ENCODE assay signal across 8 cellular contexts in the genomic region with DNA sequence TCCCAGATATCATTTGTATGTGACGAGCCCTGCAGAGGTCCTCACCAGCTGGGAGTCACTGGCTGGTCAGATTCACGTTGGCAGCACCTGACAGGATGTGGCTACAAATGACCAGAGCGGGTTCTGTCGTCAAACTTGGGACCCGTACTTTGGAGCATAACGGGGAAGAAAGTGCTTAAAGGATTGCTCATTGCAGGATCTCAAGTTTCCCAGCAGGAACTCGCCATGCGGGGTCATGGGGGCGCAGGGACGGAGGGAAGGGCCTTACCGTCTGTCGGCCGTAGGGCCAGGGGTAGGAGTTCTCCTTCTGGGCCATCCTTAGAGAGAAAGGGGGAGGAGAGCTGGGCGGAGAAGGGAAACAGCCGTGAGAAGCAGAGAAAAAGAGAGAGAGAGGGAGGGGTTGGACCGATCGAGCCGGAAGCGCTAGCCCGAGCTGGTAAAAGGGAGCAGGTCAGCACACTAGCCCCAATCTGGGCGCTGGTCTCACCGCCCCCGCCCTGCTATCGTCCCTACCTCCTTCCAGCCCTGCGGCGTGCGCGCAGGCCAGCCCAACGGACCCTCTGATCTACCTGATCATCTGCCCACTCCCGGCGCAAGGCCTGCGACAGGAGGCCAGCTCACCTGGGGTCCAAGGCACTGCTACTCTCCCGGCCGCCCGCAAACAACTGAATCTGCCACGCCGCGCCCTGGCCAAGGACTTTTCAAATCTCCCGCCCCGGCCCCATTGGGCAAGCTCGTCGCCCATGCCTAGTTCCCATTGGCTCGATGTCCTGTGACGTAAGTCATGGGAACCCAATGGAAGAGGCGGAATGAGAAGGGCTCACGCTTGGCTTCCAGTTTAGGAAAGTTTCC. TPM values are rescaled to one million over a fixed set of nuclear protein-coding genes. Genes with fewer than 3 reads are reported as not detected.
DNase-seq lines count a peak whose midpoint lies in the region; ATAC-seq and TF ChIP-seq lines count a peak whose summit lies in the region.

TSS of gene AURKB (minus strand) at position 667 of the 852 bp plus-strand sequence. CDS start at position 316, 351 bp downstream.

- intact Hi-C loops in A673 (cut with micrococcal nuclease; ENCODE audit: unreplicated experiment) = loop anchor here (1.0 kb wide), 2 partner anchors 10 to 23 kb away; no protein-coding TSS in a partner anchor
- intact Hi-C loops in mammary epithelial cell (cut with micrococcal nuclease) = loop anchor here (1.0 kb wide), 3 partner anchors 11 to 90 kb away; no protein-coding TSS in a partner anchor

- H3K9me3 Mint-ChIP-seq in immature natural killer cell = no peaks in the 10 kb centered on the region

- dilution Hi-C loops in mammary epithelial cell (cut with HindIII; ENCODE audit: low sequenced_read_pairs) = no loop called here

- TF ChIP-seq CTCF in A673 (conservative IDR thresholded peaks at IDR 0.05; ENCODE audit: low read depth, low read length) (no peak), VCaP (conservative IDR thresholded peaks at IDR 0.05) (no peak), mammary epithelial cell (conservative IDR thresholded peaks at IDR 0.05 in 1 of 2, IDR thresholded peaks at IDR 0.05 in 1 of 2; ENCODE audit: extremely low read depth in 1 of 2, insufficient read depth in 1 of 2, low read depth in 1 of 2, low read length in 2 of 2) (no peak)

- 3% methylated on average over 18 of the region's 46 CpGs for WGBS in mammary epithelial cell (ENCODE audit: low coverage, missing lambda C conversion rate)

- peak within 1 kb of the TSS; percentile 94 for H3K9ac ChIP-seq in mammary epithelial cell (ENCODE audit: insufficient read depth, low read length)

- peaks cover 30% of the 10 kb centered on the region for H3K36me3 ChIP-seq in A673 (ENCODE audit: insufficient read depth, low read length, poor library complexity, severe bottlenecking)
- H3K36me3 ChIP-seq in mammary epithelial cell (ENCODE audit: insufficient read depth, low read length) = peaks cover 16% of the 10 kb centered on the region

- H3K4me1 Mint-ChIP-seq in immature natural killer cell = peaks cover 17 to 22% of the 10 kb centered on the region in 2 donors

- peaks cover 0 to 4% (median 0%) of the 10 kb centered on the region in 3 donors for H3K27me3 Mint-ChIP-seq in immature natural killer cell (ENCODE audit: low read depth in 3 of 3)

- H3K9me3 ChIP-seq in A673 (ENCODE audit: low read depth, low read length, poor library complexity, severe bottlenecking) (no peaks in the 10 kb centered on the region), mammary epithelial cell (replicated peaks; ENCODE audit: insufficient read depth, low read length) (no peaks in the 10 kb centered on the region)

- POLR2A ChIA-PET in A673 (lab: Charles Lee; ENCODE audit: low non-redundant PET) = interaction anchor here (0.5 to 1.0 kb wide), 6 partner anchors 8 to 32 kb away, joined by 4 to 9 read pairs (median 5); no protein-coding TSS in a partner anchor

- peak within 1 kb of the TSS; percentile 78 to 93 (median 84) for H3K27ac Mint-ChIP-seq in immature natural killer cell

- BruUV-seq in A673 (replicated peaks; lab: Mats Ljungman, UMichigan) = TSS peak; percentile 87
- no TSS peak for BruUV-seq in mammary epithelial cell (replicated peaks; lab: Mats Ljungman, UMichigan)

- DNase-seq in A673 (ENCODE audit: low spot score) (peak; percentile 99), NCI-H2196 (lab: John Stamatoyannopoulos, UW; ENCODE audit: unreplicated experiment) (peak; percentile 83), mammary epithelial cell (peak; percentile 96), immature natural killer cell (peak; percentile 90 to 93 (median 92)), smooth muscle cell of the brain vasculature (ENCODE audit: low read depth, low spot score) (peak; percentile 91)

- no peaks in the 10 kb centered on the region for H4K20me1 ChIP-seq in mammary epithelial cell (ENCODE audit: insufficient read depth, low read length)

- peak within 1 kb of the TSS; percentile 81 to 95 (median 93) for H3K4me3 Mint-ChIP-seq in immature natural killer cell

- H3K27ac ChIP-seq in A673 (ENCODE audit: low read depth, low read length, poor library complexity, severe bottlenecking) (peak within 1 kb of the TSS; percentile 94), VCaP (peak within 1 kb of the TSS; percentile 60), mammary epithelial cell (ENCODE audit: insufficient read depth, low read depth, low read length) (peak within 1 kb of the TSS; percentile 90)

- ATAC-seq in GM18867 (IDR thresholded peaks at IDR 0.05; ENCODE audit: unreplicated experiment) = peak; percentile 81
- peak; percentile 69 for ATAC-seq in HG03097 (IDR thresholded peaks at IDR 0.05; ENCODE audit: low FRiP score, unreplicated experiment)

- peak within 1 kb of the TSS; percentile 82 for H3K4me3 ChIP-seq in A673 (ENCODE audit: low read depth, low read length, poor library complexity, severe bottlenecking)
- peak within 1 kb of the TSS; percentile 67 to 99 (median 90) for H3K4me3 ChIP-seq in mammary epithelial cell (replicated peaks in 1 of 3; ENCODE audit: insufficient read depth in 1 of 3, low read depth in 2 of 3, low read length in 3 of 3)

- CTCF ChIA-PET in A673 (lab: Charles Lee) = interaction anchor here (0.6 to 1.2 kb wide), 3 partner anchors 11 to 49 kb away, joined by 3 to 5 read pairs (median 4); no protein-coding TSS in a partner anchor
- CTCF ChIA-PET in mammary epithelial cell (lab: Charles Lee; ENCODE audit: low non-redundant PET) = interaction anchor here (0.5 to 0.7 kb wide), 2 partner anchors 14 to 137 kb away, joined by 3 to 5 read pairs; no protein-coding TSS in a partner anchor

- in situ Hi-C loops in mammary epithelial cell (cut with MboI; ENCODE audit: low sequenced_read_pairs in 2 of 2) = no loop called here

- peaks cover 11% of the 10 kb centered on the region for H3K4me1 ChIP-seq in A673 (ENCODE audit: insufficient read depth, low read length, poor library complexity, severe bottlenecking)
- peaks cover 22% of the 10 kb centered on the region for H3K4me1 ChIP-seq in mammary epithelial cell (ENCODE audit: insufficient read depth, low read length)

- no peaks in the 10 kb centered on the region for H3K36me3 Mint-ChIP-seq in immature natural killer cell

- peaks cover 48% of the 10 kb centered on the region for H3K79me2 ChIP-seq in mammary epithelial cell (ENCODE audit: insufficient read depth, low read length)

- H2AFZ ChIP-seq in mammary epithelial cell (ENCODE audit: low read depth, low read length) = peak within 1 kb of the TSS; percentile 93

- H3K4me2 ChIP-seq in mammary epithelial cell (ENCODE audit: insufficient read depth, low read depth, low read length) = peak within 1 kb of the TSS; percentile 98

- H3K27me3 ChIP-seq in A673 (replicated peaks; ENCODE audit: insufficient read depth, low read depth, low read length, poor library complexity) (no peaks in the 10 kb centered on the region), mammary epithelial cell (ENCODE audit: insufficient read depth, low read length) (no peaks in the 10 kb centered on the region)

RNA-seq across cellular contexts. Expression of gene AURKB, which starts in this region (rescaled TPM):
- 209 and 230 TPM in 2 replicates for total RNA-seq in A673 (2021)
- total RNA-seq in mammary epithelial cell = 10 to 100 TPM in 1 of 2 donors, 1 to 10 TPM in 1; 1.8 to 59.3 TPM
- polyA plus RNA-seq in mammary epithelial cell = 62.1 TPM
- polyA minus RNA-seq in mammary epithelial cell = 99.5 TPM
- 1 to 10 TPM in 2 of 3 donors, under 1 TPM in 1; 0.60 to 3.1 (median 1.6) TPM for polyA plus RNA-seq in immature natural killer cell

Comparison
In these comparisons a context has a peak if more than half of its experiments do, and no peak if none do; other contexts are left out.
1. Peak in every context shown above with its lines: DNase-seq, ATAC-seq, H3K4me3 ChIP-seq and H3K27ac ChIP-seq.
2. RNA of gene AURKB (polyA plus RNA-seq): 62.1 TPM in mammary epithelial cell (single experiment); 0.60 to 3.1 TPM in immature natural killer cell; every median in the first group is over 10 times any median in the second.